8 cellular contexts compared by ENCODE assay signal in the genomic region with DNA sequence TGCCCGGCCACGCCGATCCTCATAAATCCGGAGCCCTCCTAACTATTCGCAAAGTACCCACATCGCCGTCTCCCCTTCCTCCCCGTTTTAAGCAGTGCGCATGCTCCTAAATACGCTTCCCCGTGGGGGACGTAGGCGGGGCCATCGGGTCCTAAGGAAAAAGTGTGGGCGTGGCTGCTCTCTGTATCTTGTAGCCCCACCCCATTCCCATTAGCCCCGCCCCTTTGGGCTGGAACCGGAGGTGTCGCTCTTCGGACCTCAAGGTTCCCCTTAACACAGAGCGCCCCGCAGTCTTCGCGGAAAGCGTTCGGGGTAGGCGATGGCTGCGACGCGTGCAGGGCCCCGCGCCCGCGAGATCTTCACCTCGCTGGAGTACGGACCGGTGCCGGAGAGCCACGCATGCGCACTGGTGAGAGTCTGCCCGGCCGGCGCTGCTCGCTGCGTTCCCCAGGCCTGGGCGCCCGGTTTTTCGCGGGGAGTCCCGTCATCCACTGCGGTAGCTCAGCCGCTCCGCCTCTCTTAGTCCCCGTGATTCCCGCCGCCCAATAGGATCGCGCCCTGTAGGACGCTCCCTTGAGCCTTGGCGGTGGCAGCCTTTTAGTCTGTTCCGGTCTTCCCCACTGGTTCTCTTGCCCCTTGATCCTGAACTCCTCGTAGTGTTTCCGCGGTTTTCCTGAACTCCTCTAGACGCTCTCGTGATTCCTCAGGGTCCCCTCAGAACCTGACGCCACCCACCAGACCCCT. TPM values are rescaled to one million over a fixed set of nuclear protein-coding genes. Genes with fewer than 3 reads are reported as not detected.
DNase-seq lines count a peak whose midpoint lies in the region; ATAC-seq and TF ChIP-seq lines count a peak whose summit lies in the region.

ALDH16A1 (plus strand) TSS at position 213 of the 744 bp plus-strand sequence; CDS start at position 320, 107 bp downstream.

- H3K4me2 ChIP-seq in mammary epithelial cell (ENCODE audit: insufficient read depth, low read depth, low read length) (peak within 1 kb of the TSS; percentile 87), smooth muscle cell (peak within 1 kb of the TSS; percentile 93)

- H4K20me1 ChIP-seq in mammary epithelial cell (ENCODE audit: insufficient read depth, low read length): no peaks in the 10 kb centered on the region
- no peaks in the 10 kb centered on the region for H4K20me1 ChIP-seq in smooth muscle cell (ENCODE audit: low read depth)

- H3K9ac ChIP-seq in mammary epithelial cell (ENCODE audit: insufficient read depth, low read length) (peak within 1 kb of the TSS; percentile 94), smooth muscle cell (ENCODE audit: low read depth) (peak within 1 kb of the TSS; percentile 95)

- WGBS in mammary epithelial cell (ENCODE audit: low coverage, missing lambda C conversion rate): 3% methylated on average over 20 of the region's 66 CpGs
- WGBS in smooth muscle cell (ENCODE audit: low lambda C conversion rate): 1% methylated on average over 65 of the region's 66 CpGs

- TF ChIP-seq CTCF in WERI-Rb-1 (IDR thresholded peaks at IDR 0.05; ENCODE audit: low read depth, low read length) (no peak), mammary epithelial cell (conservative IDR thresholded peaks at IDR 0.05 in 1 of 2, IDR thresholded peaks at IDR 0.05 in 1 of 2; ENCODE audit: extremely low read depth in 1 of 2, insufficient read depth in 1 of 2, low read depth in 1 of 2, low read length in 2 of 2) (no peak), smooth muscle cell (IDR thresholded peaks at IDR 0.05; ENCODE audit: borderline replicate concordance, insufficient read depth, poor library complexity, severe bottlenecking) (no peak)

- DNase-seq in ACHN (peak; percentile 96), NCI-H2227 (lab: John Stamatoyannopoulos, UW; ENCODE audit: unreplicated experiment) (peak; percentile 96), WERI-Rb-1 (peak; percentile 98), mammary epithelial cell (peak; percentile 96), iPS-NIHi11 (ENCODE audit: low spot score) (peak; percentile 96), smooth muscle cell (lab: John Stamatoyannopoulos, UW; ENCODE audit: unreplicated experiment) (peak; percentile 100)

- H3K79me2 ChIP-seq in mammary epithelial cell (ENCODE audit: insufficient read depth, low read length): peaks cover 40% of the 10 kb centered on the region
- H3K79me2 ChIP-seq in smooth muscle cell (ENCODE audit: low read depth): no peaks in the 10 kb centered on the region

- intact Hi-C loops in mammary epithelial cell (cut with micrococcal nuclease): no loop called here

- H3K4me1 ChIP-seq in mammary epithelial cell (ENCODE audit: insufficient read depth, low read length): peaks cover 13% of the 10 kb centered on the region
- peaks cover 13% of the 10 kb centered on the region for H3K4me1 ChIP-seq in smooth muscle cell (ENCODE audit: low read depth)

- H3K4me3 ChIP-seq in WERI-Rb-1 (ENCODE audit: low read depth, low read length): peak within 1 kb of the TSS; percentile 72
- H3K4me3 ChIP-seq in mammary epithelial cell (replicated peaks in 1 of 3; ENCODE audit: insufficient read depth in 1 of 3, low read depth in 2 of 3, low read length in 3 of 3): peak within 1 kb of the TSS; percentile 68 to 77 (median 71)
- peak within 1 kb of the TSS; percentile 86 for H3K4me3 ChIP-seq in smooth muscle cell

- in situ Hi-C loops in ACHN (cut with HindIII; ENCODE audit: low pct_ligation_motif_present, low pct_unique_long_range_greater_than_20kb, low sequenced_read_pairs): no loop called here
- in situ Hi-C loops in mammary epithelial cell (cut with MboI; ENCODE audit: low sequenced_read_pairs in 2 of 2): no loop called here

- H3F3A ChIP-seq in smooth muscle cell (ENCODE audit: low read depth): no peaks in the 10 kb centered on the region

- H3K27ac ChIP-seq in WERI-Rb-1 (peak within 1 kb of the TSS; percentile 96), mammary epithelial cell (ENCODE audit: insufficient read depth, low read depth, low read length) (peak within 1 kb of the TSS; percentile 92), smooth muscle cell (ENCODE audit: low read depth) (peak within 1 kb of the TSS; percentile 95)

- peak; percentile 75 for ATAC-seq in GM18873 (IDR thresholded peaks at IDR 0.05; ENCODE audit: low FRiP score, unreplicated experiment)
- peak; percentile 81 for ATAC-seq in HG03139 (IDR thresholded peaks at IDR 0.05; ENCODE audit: unreplicated experiment)

- H2AFZ ChIP-seq in mammary epithelial cell (ENCODE audit: low read depth, low read length): peak within 1 kb of the TSS; percentile 96
- peak within 1 kb of the TSS; percentile 36 for H2AFZ ChIP-seq in smooth muscle cell (ENCODE audit: low read depth)

- CTCF ChIA-PET in mammary epithelial cell (lab: Charles Lee; ENCODE audit: low non-redundant PET): no interaction called here

- dilution Hi-C loops in mammary epithelial cell (cut with HindIII; ENCODE audit: low sequenced_read_pairs): loop anchor here (10.0 kb wide), 1 partner anchor 122 kb away; no protein-coding TSS in a partner anchor

- no TSS peak for BruUV-seq in mammary epithelial cell (replicated peaks; lab: Mats Ljungman, UMichigan)

- H3K27me3 ChIP-seq in WERI-Rb-1 (ENCODE audit: insufficient read depth, low read depth, severe bottlenecking): no peaks in the 10 kb centered on the region
- no peaks in the 10 kb centered on the region for H3K27me3 ChIP-seq in mammary epithelial cell (ENCODE audit: insufficient read depth, low read length)
- no peaks in the 10 kb centered on the region for H3K27me3 ChIP-seq in smooth muscle cell (ENCODE audit: low read depth)

- H3K9me3 ChIP-seq in WERI-Rb-1 (ENCODE audit: severe bottlenecking): no peaks in the 10 kb centered on the region
- no peaks in the 10 kb centered on the region for H3K9me3 ChIP-seq in mammary epithelial cell (replicated peaks; ENCODE audit: insufficient read depth, low read length)
- no peaks in the 10 kb centered on the region for H3K9me3 ChIP-seq in smooth muscle cell (replicated peaks; ENCODE audit: low read depth)

- H3K36me3 ChIP-seq in WERI-Rb-1: peaks cover 25% of the 10 kb centered on the region
- peaks cover 6% of the 10 kb centered on the region for H3K36me3 ChIP-seq in mammary epithelial cell (ENCODE audit: insufficient read depth, low read length)
- H3K36me3 ChIP-seq in smooth muscle cell (ENCODE audit: low read depth): no peaks in the 10 kb centered on the region

RNA-seq across cellular contexts. Expression of gene ALDH16A1, which starts in this region (rescaled TPM):
- total RNA-seq in mammary epithelial cell (10 to 100 TPM; 18.2 to 23.9 TPM), smooth muscle cell (10.5 and 18.6 TPM in 2 replicates)
- polyA plus RNA-seq in mammary epithelial cell (16.7 TPM), smooth muscle cell (24.6 and 24.7 TPM in 2 replicates)
- polyA minus RNA-seq in mammary epithelial cell: 4.3 TPM

Comparison
In these comparisons a context has a peak if more than half of its experiments do, and no peak if none do; other contexts are left out.
1. Peak in every context shown above with its lines: DNase-seq, ATAC-seq, H3K4me3 ChIP-seq and H3K27ac ChIP-seq.